Comparison of ENCODE assay signal across 9 cellular contexts in genomic region chr11:57647960-57648776, GRCh38. TPM values are rescaled to one million over a fixed set of nuclear protein-coding genes. Genes with fewer than 3 reads are reported as not detected.
DNase-seq lines count a peak whose midpoint lies in the region; ATAC-seq, FAIRE-seq and TF ChIP-seq lines count a peak whose summit lies in the region.
"Had no signal": no experiment of that assay in that cellular context is flagged by ENCODE, and none has a peak within 500 bp of the region (broad histone marks: within the 10 kb centered on the region; RNA-seq: fewer than 3 reads in every experiment).

No MANE protein-coding gene starts in this region.

- BruUV-seq in K562 (replicated peaks; lab: Mats Ljungman, UMichigan): no TSS peak

- no peaks in the 10 kb centered on the region for H3K9me3 Mint-ChIP-seq in CD4-positive, alpha-beta T cell
- H3K9me3 Mint-ChIP-seq in naive thymus-derived CD4-positive, alpha-beta T cell: peaks cover 0 to 4% (median 0%) of the 10 kb centered on the region in 11 donors

- POLR2A ChIA-PET in CD4-positive, alpha-beta T cell (lab: Charles Lee): interaction anchor here (0.6 to 2.6 kb wide), 4 partner anchors 80 to 930 kb away, joined by 3 to 10 read pairs (median 7); partner anchors contain the start of genes SELENOH and UBE2L6
- POLR2A ChIA-PET in K562 (lab: Yijun Ruan, JAX): interaction anchor here (0.6 to 1.6 kb wide), 5 partner anchors 7 to 312 kb away, joined by 3 to 5 read pairs (median 3); partner anchors contain the start of gene SSRP1
- POLR2A ChIA-PET in naive thymus-derived CD4-positive, alpha-beta T cell (lab: Charles Lee): interaction anchor here (1.1 to 2.6 kb wide), 5 partner anchors 8 to 151 kb away, joined by 3 to 9 read pairs (median 3); partner anchors contain the start of genes SELENOH and ZDHHC5

- peaks cover 55% of the 10 kb centered on the region for H3K4me1 Mint-ChIP-seq in CD4-positive, alpha-beta T cell (ENCODE audit: low read depth)
- peaks cover 25 to 58% (median 48%) of the 10 kb centered on the region in 7 donors for H3K4me1 Mint-ChIP-seq in naive thymus-derived CD4-positive, alpha-beta T cell

- CTCF ChIA-PET in CD4-positive, alpha-beta T cell (lab: Charles Lee): interaction anchor here (1.0 to 2.6 kb wide), 2 partner anchors 8 to 80 kb away, joined by 3 to 12 read pairs; partner anchors contain the start of gene UBE2L6
- CTCF ChIA-PET in K562 (lab: Yijun Ruan, JAX; ENCODE audit: low intra/inter-chr PET ratio): no interaction called here
- CTCF ChIA-PET in naive thymus-derived CD4-positive, alpha-beta T cell (lab: Charles Lee): interaction anchor here (0.7 to 1.9 kb wide), 3 partner anchors 80 to 291 kb away, joined by 3 to 8 read pairs (median 4); partner anchors contain the start of gene UBE2L6

- peaks cover 32 to 39% of the 10 kb centered on the region in 2 experiments for H3K4me1 ChIP-seq in K562 (replicated peaks in 1 of 2; ENCODE audit: control insufficient read depth in 2 of 2, insufficient read depth in 2 of 2, low read length in 2 of 2)
- H3K4me1 ChIP-seq in naive thymus-derived CD4-positive, alpha-beta T cell (ENCODE audit: control insufficient read depth in 2 of 2, insufficient read depth in 2 of 2, low read length in 2 of 2): peaks cover 11 to 18% of the 10 kb centered on the region in 2 donors

- no peak for TF ChIP-seq RAD21 in K562 (CRISPR knock-in tag; conservative IDR thresholded peaks at IDR 0.05 in 1 of 2, IDR thresholded peaks at IDR 0.05 in 1 of 2)

- peaks cover 63% of the 10 kb centered on the region for H3K27me3 Mint-ChIP-seq in CD4-positive, alpha-beta T cell
- H3K27me3 Mint-ChIP-seq in naive thymus-derived CD4-positive, alpha-beta T cell: peaks cover 30 to 55% (median 47%) of the 10 kb centered on the region in 5 donors

- TF ChIP-seq EP300 in K562 (IDR thresholded peaks at IDR 0.05; ENCODE audit: low read length): peak; percentile 93

- no peaks in the 10 kb centered on the region for H3K36me3 ChIP-seq in K562 (ENCODE audit: control insufficient read depth, insufficient read depth, low read length)
- H3K36me3 ChIP-seq in naive thymus-derived CD4-positive, alpha-beta T cell (ENCODE audit: control insufficient read depth in 2 of 3, insufficient read depth in 3 of 3, low read length in 3 of 3): no peaks in the 10 kb centered on the region

- H3K4me3 ChIP-seq in K562: no peak overlapping the region
- no peak overlapping the region for H3K4me3 ChIP-seq in naive thymus-derived CD4-positive, alpha-beta T cell (ENCODE audit: low read length)

- no peak for ATAC-seq in CD4-positive, alpha-beta T cell (ENCODE audit: poor library complexity)
- peak; percentile 72 for ATAC-seq in K562
- no peak for ATAC-seq in naive thymus-derived CD4-positive, alpha-beta T cell
- no peak for ATAC-seq in HG02759 (IDR thresholded peaks at IDR 0.05; ENCODE audit: unreplicated experiment)
- ATAC-seq in HG02678 (IDR thresholded peaks at IDR 0.05; ENCODE audit: unreplicated experiment): no peak

- H3K9ac ChIP-seq in K562 (ENCODE audit: insufficient read depth in 1 of 2, low read depth in 2 of 2, low read length in 2 of 2): peak overlapping the region in 1 of 2 experiments; percentile 15; a peak in 2 of 4 replicates

- no peak for TF ChIP-seq POLR2A in K562 (conservative IDR thresholded peaks at IDR 0.05)

- H3K79me2 ChIP-seq in K562 (ENCODE audit: control insufficient read depth, insufficient read depth, low read length): no peaks in the 10 kb centered on the region

- no peaks in the 10 kb centered on the region for H3K36me3 Mint-ChIP-seq in CD4-positive, alpha-beta T cell (ENCODE audit: low read depth)
- no peaks in the 10 kb centered on the region for H3K36me3 Mint-ChIP-seq in naive thymus-derived CD4-positive, alpha-beta T cell

- H3K4me2 ChIP-seq in K562 (ENCODE audit: insufficient read depth, low read length): peak overlapping the region; percentile 78

- in situ Hi-C loops in K562 (cut with MboI): loop anchor here (10.0 kb wide), 1 partner anchor 193 kb away; no protein-coding TSS in a partner anchor

- no peaks in the 10 kb centered on the region for H3K9me3 ChIP-seq in CD4-positive, alpha-beta T cell (ENCODE audit: control insufficient read depth, low read length)
- no peaks in the 10 kb centered on the region for H3K9me3 ChIP-seq in K562 (replicated peaks; ENCODE audit: control insufficient read depth, insufficient read depth, low read depth, low read length)
- H3K9me3 ChIP-seq in naive thymus-derived CD4-positive, alpha-beta T cell (ENCODE audit: control insufficient read depth in 2 of 3, low read length in 3 of 3): no peaks in the 10 kb centered on the region

- peak; percentile 86 for FAIRE-seq in K562 (lab: Jason Lieb, UNC)

- H3K27me3 ChIP-seq in CD4-positive, alpha-beta T cell (ENCODE audit: control insufficient read depth, insufficient read depth, low read length): peaks cover 50% of the 10 kb centered on the region
- peaks cover 0 to 15% of the 10 kb centered on the region in 2 experiments; a peak in 2 of 5 replicates for H3K27me3 ChIP-seq in K562 (ENCODE audit: control insufficient read depth in 2 of 2, insufficient read depth in 2 of 2, low read length in 2 of 2)
- H3K27me3 ChIP-seq in naive thymus-derived CD4-positive, alpha-beta T cell (ENCODE audit: control insufficient read depth in 2 of 2, insufficient read depth in 2 of 2, low read length in 2 of 2): peaks cover 10 to 18% of the 10 kb centered on the region in 2 donors

- WGBS in K562 (ENCODE audit: insufficient coverage, low coverage, missing lambda C conversion rate): 2% methylated on average over 11 of the region's 11 CpGs

- DNase-seq in CD4-positive, alpha-beta T cell: no peak
- DNase-seq in LHCN-M2 (ENCODE audit: low read depth): peak; percentile 60
- peak; percentile 83 to 92 (median 87) for DNase-seq in K562 (ENCODE audit: extremely low read depth in 1 of 4, low spot score in 3 of 4)
- DNase-seq in naive thymus-derived CD4-positive, alpha-beta T cell: no peak
- DNase-seq in epidermal melanocyte (ENCODE audit: insufficient read length, low spot score): no peak
- DNase-seq in cardiac septum (ENCODE audit: low spot score): no peak

- no peaks in the 10 kb centered on the region; the same call in 1 of the 2 replicates for H4K20me1 ChIP-seq in K562 (replicated peaks; ENCODE audit: control insufficient read depth, insufficient read depth, low read length)

- TF ChIP-seq CTCF in CD4-positive, alpha-beta T cell (IDR thresholded peaks at IDR 0.05): no peak
- TF ChIP-seq CTCF in K562 (IDR thresholded peaks at IDR 0.05 in 2 of 3, conservative IDR thresholded peaks at IDR 0.05 in 1 of 3; ENCODE audit: insufficient read depth in 2 of 3, low read depth in 1 of 3, low read length in 3 of 3): no peak

- peak overlapping the region; percentile 87 for H3K4me3 Mint-ChIP-seq in CD4-positive, alpha-beta T cell
- peak overlapping the region; percentile 79 to 93 (median 85) for H3K4me3 Mint-ChIP-seq in naive thymus-derived CD4-positive, alpha-beta T cell

- no peaks in the 10 kb centered on the region for H3K9me1 ChIP-seq in K562 (ENCODE audit: control insufficient read depth, insufficient read depth, low read length)

- intact Hi-C loops in CD4-positive, alpha-beta T cell (cut with DNase I, micrococcal nuclease): loop anchor here in 1 of 2 experiments (2.0 kb wide), 1 partner anchor 121 kb away; no protein-coding TSS in a partner anchor
- intact Hi-C loops in K562 (cut with micrococcal nuclease): no loop called here
- intact Hi-C loops in naive thymus-derived CD4-positive, alpha-beta T cell (cut with micrococcal nuclease): loop anchor here in 1 of 2 donors (2.0 kb wide), 1 partner anchor 19 kb away; no protein-coding TSS in a partner anchor
- intact Hi-C loops in cardiac septum (cut with DNase I): loop anchor here (5.0 to 10.0 kb wide), 2 partner anchors 153 to 301 kb away; no protein-coding TSS in a partner anchor

- no peak overlapping the region for H3K27ac ChIP-seq in CD4-positive, alpha-beta T cell (ENCODE audit: low read depth, low read length)
- H3K27ac ChIP-seq in K562 (ENCODE audit: extremely low read depth, low read depth, low read length): no peak overlapping the region; the same call in 2 of the 3 replicates
- no peak overlapping the region for H3K27ac ChIP-seq in naive thymus-derived CD4-positive, alpha-beta T cell (ENCODE audit: low read depth, low read length)

- no peak overlapping the region for H2AFZ ChIP-seq in K562 (ENCODE audit: low read depth, low read length)

- peak overlapping the region; percentile 83 for H3K27ac Mint-ChIP-seq in CD4-positive, alpha-beta T cell
- H3K27ac Mint-ChIP-seq in naive thymus-derived CD4-positive, alpha-beta T cell: peak overlapping the region; percentile 32 to 93 (median 62)

RNA-seq across cellular contexts. Expression of gene YPEL4, which starts 1.5 kb away (rescaled TPM):
- 1 to 10 TPM; 5.6 to 7.3 TPM for total RNA-seq in CD4-positive, alpha-beta T cell
- 0.32 and 0.46 TPM in 2 replicates for total RNA-seq in LHCN-M2 (2014; rRNA removed)
- polyA plus RNA-seq in LHCN-M2 (2012): 0.35 TPM
- 2.3 and 5.9 TPM in 2 replicates for total RNA-seq in K562 (2011; cell fraction: chromatin; rRNA removed; ENCODE audit: low replicate concordance)
- total RNA-seq in K562 (2011; cell fraction: nucleolus; rRNA removed): 1.8 and 4.0 TPM in 2 replicates
- total RNA-seq in K562 (2011; cell fraction: nucleoplasm; rRNA removed): 2.2 and 2.8 TPM in 2 replicates
- 0.37 TPM in 1 of 2 replicates, not detected in the other for total RNA-seq in K562 (2014; rRNA removed)
- total RNA-seq in K562 (2014; rRNA removed; fragmentation: Illumina TruSeq; extraction: Trizol): 0.16 and 0.22 TPM in 2 replicates
- total RNA-seq in K562 (2015; rRNA removed; fragmentation: Illumina TruSeq; extraction: Trizol): 0.07 and 0.08 TPM in 2 replicates
- total RNA-seq in K562 (2021): 0.42 and 0.51 TPM in 2 replicates
- 0.91 and 1.4 TPM in 2 replicates for polyA plus RNA-seq in K562 (2011; rRNA removed)
- 0.88 and 2.1 TPM in 2 replicates for polyA plus RNA-seq in K562 (2011; cell fraction: cytosol; rRNA removed)
- polyA plus RNA-seq in K562 (2011; cell fraction: nucleus; rRNA removed): 3.1 and 5.7 TPM in 2 replicates
- 1.0 and 2.1 TPM in 2 replicates for polyA plus RNA-seq in K562 (2012)
- 0.40 and 0.48 TPM in 2 replicates for polyA plus RNA-seq in K562 (2014; fragmentation: Illumina TruSeq; extraction: Trizol)
- polyA plus RNA-seq in K562 (2014; fragmentation: Nextera tagmentation; extraction: Ambion mirVana): under 1 TPM in 1 of 2 experiments, not detected in 1; 0.08 TPM
- 0.40 and 1.1 TPM in 2 replicates for polyA plus RNA-seq in K562 (2014; rRNA removed)
- 0.51 and 0.56 TPM in 2 replicates for polyA minus RNA-seq in K562 (2011; rRNA and poly(A)+ RNA removed)
- 0.57 TPM in 1 of 2 replicates, not detected in the other for polyA minus RNA-seq in K562 (2011; cell fraction: cytosol; rRNA and poly(A)+ RNA removed)
- 1.00 and 1.2 TPM in 2 replicates for polyA minus RNA-seq in K562 (2011; cell fraction: nucleus; rRNA and poly(A)+ RNA removed)
- 10 to 100 TPM in 2 of 5 experiments, 1 to 10 TPM in 2, under 1 TPM in 1; 0.70 to 13.4 (median 4.3) TPM for total RNA-seq in naive thymus-derived CD4-positive, alpha-beta T cell
- polyA plus RNA-seq in naive thymus-derived CD4-positive, alpha-beta T cell: under 1 TPM; 0.15 to 0.18 TPM
- 0.59 TPM for total RNA-seq in cardiac septum
- total RNA-seq: activated CD8-positive, alpha-beta memory T cell treated with anti-CD3 and anti-CD28 coated beads for 36 hours had no signal

RNA-seq across cellular contexts. Expression of gene CLP1, which starts 9.4 kb away (rescaled TPM):
- total RNA-seq in CD4-positive, alpha-beta T cell: 10 to 100 TPM; 21.8 to 24.2 TPM
- total RNA-seq in LHCN-M2 (2014; rRNA removed): 25.3 TPM in 2 replicates
- polyA plus RNA-seq in LHCN-M2 (2012): 11.6 TPM
- 15.6 and 22.6 TPM in 2 replicates for total RNA-seq in K562 (2011; cell fraction: chromatin; rRNA removed; ENCODE audit: low replicate concordance)
- total RNA-seq in K562 (2011; cell fraction: nucleolus; rRNA removed): 14.6 and 18.2 TPM in 2 replicates
- 13.2 and 13.8 TPM in 2 replicates for total RNA-seq in K562 (2011; cell fraction: nucleoplasm; rRNA removed)
- 19.1 and 20.0 TPM in 2 replicates for total RNA-seq in K562 (2014; rRNA removed)
- 27.8 and 28.6 TPM in 2 replicates for total RNA-seq in K562 (2014; rRNA removed; fragmentation: Illumina TruSeq; extraction: Trizol)
- 26.3 and 27.8 TPM in 2 replicates for total RNA-seq in K562 (2015; rRNA removed; fragmentation: Illumina TruSeq; extraction: Trizol)
- total RNA-seq in K562 (2021): 21.5 and 23.7 TPM in 2 replicates
- 22.2 and 31.9 TPM in 2 replicates for polyA plus RNA-seq in K562 (2011; rRNA removed)
- 32.3 and 33.7 TPM in 2 replicates for polyA plus RNA-seq in K562 (2011; cell fraction: cytosol; rRNA removed)
- polyA plus RNA-seq in K562 (2011; cell fraction: nucleus; rRNA removed): 13.3 and 14.0 TPM in 2 replicates
- 14.4 and 26.1 TPM in 2 replicates for polyA plus RNA-seq in K562 (2012)
- 24.9 and 30.3 TPM in 2 replicates for polyA plus RNA-seq in K562 (2014; fragmentation: Illumina TruSeq; extraction: Trizol)
- 10 to 100 TPM; 45.6 to 46.2 TPM for polyA plus RNA-seq in K562 (2014; fragmentation: Nextera tagmentation; extraction: Ambion mirVana)
- polyA plus RNA-seq in K562 (2014; rRNA removed): 23.4 and 26.5 TPM in 2 replicates
- polyA minus RNA-seq in K562 (2011; rRNA and poly(A)+ RNA removed): 29.5 and 35.2 TPM in 2 replicates
- polyA minus RNA-seq in K562 (2011; cell fraction: cytosol; rRNA and poly(A)+ RNA removed): 7.9 and 11.1 TPM in 2 replicates
- polyA minus RNA-seq in K562 (2011; cell fraction: nucleus; rRNA and poly(A)+ RNA removed): 5.3 and 8.4 TPM in 2 replicates
- 10 to 100 TPM; 12.8 to 18.5 (median 14.7) TPM for total RNA-seq in naive thymus-derived CD4-positive, alpha-beta T cell
- polyA plus RNA-seq in naive thymus-derived CD4-positive, alpha-beta T cell: 10 to 100 TPM; 10.1 to 10.3 TPM
- 5.8 TPM for total RNA-seq in cardiac septum

RNA-seq across cellular contexts. Expression of gene ZDHHC5, which starts 19.7 kb away (rescaled TPM):
- 10 to 100 TPM; 59.7 to 61.1 TPM for total RNA-seq in CD4-positive, alpha-beta T cell
- 50.3 and 55.1 TPM in 2 replicates for total RNA-seq in LHCN-M2 (2014; rRNA removed)
- polyA plus RNA-seq in LHCN-M2 (2012): 42.7 TPM
- total RNA-seq in K562 (2011; cell fraction: chromatin; rRNA removed; ENCODE audit: low replicate concordance): 76.0 and 93.5 TPM in 2 replicates
- 71.7 and 85.6 TPM in 2 replicates for total RNA-seq in K562 (2011; cell fraction: nucleolus; rRNA removed)
- 89.7 and 107 TPM in 2 replicates for total RNA-seq in K562 (2011; cell fraction: nucleoplasm; rRNA removed)
- total RNA-seq in K562 (2014; rRNA removed): 22.5 and 30.0 TPM in 2 replicates
- 31.3 and 35.6 TPM in 2 replicates for total RNA-seq in K562 (2014; rRNA removed; fragmentation: Illumina TruSeq; extraction: Trizol)
- 35.9 and 37.1 TPM in 2 replicates for total RNA-seq in K562 (2015; rRNA removed; fragmentation: Illumina TruSeq; extraction: Trizol)
- total RNA-seq in K562 (2021): 46.3 and 51.8 TPM in 2 replicates
- 41.6 and 44.7 TPM in 2 replicates for polyA plus RNA-seq in K562 (2011; rRNA removed)
- 40.7 and 51.6 TPM in 2 replicates for polyA plus RNA-seq in K562 (2011; cell fraction: cytosol; rRNA removed)
- polyA plus RNA-seq in K562 (2011; cell fraction: nucleus; rRNA removed): 41.7 and 67.0 TPM in 2 replicates
- polyA plus RNA-seq in K562 (2012): 43.5 and 44.2 TPM in 2 replicates
- polyA plus RNA-seq in K562 (2014; fragmentation: Illumina TruSeq; extraction: Trizol): 51.5 and 64.2 TPM in 2 replicates
- polyA plus RNA-seq in K562 (2014; fragmentation: Nextera tagmentation; extraction: Ambion mirVana): 1 to 10 TPM; 3.8 to 8.8 TPM
- polyA plus RNA-seq in K562 (2014; rRNA removed): 36.4 and 39.1 TPM in 2 replicates
- polyA minus RNA-seq in K562 (2011; rRNA and poly(A)+ RNA removed): 66.4 and 78.8 TPM in 2 replicates
- 28.8 and 38.3 TPM in 2 replicates for polyA minus RNA-seq in K562 (2011; cell fraction: cytosol; rRNA and poly(A)+ RNA removed)
- polyA minus RNA-seq in K562 (2011; cell fraction: nucleus; rRNA and poly(A)+ RNA removed): 24.6 and 29.2 TPM in 2 replicates
- 10 to 100 TPM; 51.4 to 82.2 (median 59.1) TPM for total RNA-seq in naive thymus-derived CD4-positive, alpha-beta T cell
- polyA plus RNA-seq in naive thymus-derived CD4-positive, alpha-beta T cell: 10 to 100 TPM; 26.9 to 44.5 TPM
- 43.4 TPM for total RNA-seq in cardiac septum

RNA-seq across cellular contexts. Expression of gene SERPING1, which starts 50.7 kb away (rescaled TPM):
- under 1 TPM in 1 of 2 experiments, not detected in 1; 0.53 TPM for total RNA-seq in CD4-positive, alpha-beta T cell
- total RNA-seq in LHCN-M2 (2014; rRNA removed) (5.2 and 5.4 TPM in 2 replicates), K562 (2014; rRNA removed) (not detected in 2 replicates), K562 (2014; rRNA removed; fragmentation: Illumina TruSeq; extraction: Trizol) (not detected in 2 replicates), K562 (2015; rRNA removed; fragmentation: Illumina TruSeq; extraction: Trizol) (0.14 TPM in 1 of 2 replicates, not detected in the other), K562 (2021) (0.94 and 1.00 TPM in 2 replicates), cardiac septum (90.0 TPM)
- polyA plus RNA-seq in LHCN-M2 (2012): 2.1 TPM
- total RNA-seq in K562 (2011; cell fraction: chromatin; rRNA removed; ENCODE audit: low replicate concordance): 0.44 TPM in 1 of 2 replicates, not detected in the other
- 0.33 TPM in 1 of 2 replicates, not detected in the other for total RNA-seq in K562 (2011; cell fraction: nucleolus; rRNA removed)
- total RNA-seq in K562 (2011; cell fraction: nucleoplasm; rRNA removed): 0.37 and 0.46 TPM in 2 replicates
- polyA plus RNA-seq in K562 (2011; rRNA removed) (0.10 and 0.31 TPM in 2 replicates), K562 (2014; fragmentation: Illumina TruSeq; extraction: Trizol) (0.08 and 0.31 TPM in 2 replicates), K562 (2014; fragmentation: Nextera tagmentation; extraction: Ambion mirVana) (under 1 TPM; 0.21 to 0.30 TPM), K562 (2014; rRNA removed) (0.20 and 0.55 TPM in 2 replicates)
- polyA plus RNA-seq in K562 (2011; cell fraction: cytosol; rRNA removed): 0.37 and 0.40 TPM in 2 replicates
- 0.18 and 0.48 TPM in 2 replicates for polyA plus RNA-seq in K562 (2011; cell fraction: nucleus; rRNA removed)
- 0.30 and 1.2 TPM in 2 replicates for polyA plus RNA-seq in K562 (2012)
- not detected in 2 replicates for polyA minus RNA-seq in K562 (2011; rRNA and poly(A)+ RNA removed)
- polyA minus RNA-seq in K562 (2011; cell fraction: cytosol; rRNA and poly(A)+ RNA removed): not detected in 2 replicates
- polyA minus RNA-seq in K562 (2011; cell fraction: nucleus; rRNA and poly(A)+ RNA removed): 0.13 TPM in 1 of 2 replicates, not detected in the other
- total RNA-seq in naive thymus-derived CD4-positive, alpha-beta T cell: 1 to 10 TPM in 1 of 5 experiments, under 1 TPM in 2, not detected in 2; 0.21 to 3.7 (median 0.97) TPM
- not detected for polyA plus RNA-seq in naive thymus-derived CD4-positive, alpha-beta T cell
- total RNA-seq: activated CD8-positive, alpha-beta memory T cell treated with anti-CD3 and anti-CD28 coated beads for 36 hours had no signal

Comparison
In these comparisons a context has a peak if more than half of its experiments do, and no peak if none do; other contexts are left out.
1. DNase-seq: peak in LHCN-M2 (single experiment) and K562 (4 of 4); none in CD4-positive, alpha-beta T cell (0 of 10), naive thymus-derived CD4-positive, alpha-beta T cell (0 of 9), epidermal melanocyte (single experiment) and cardiac septum (single experiment).